ENCODE assay signal across 11 cellular contexts in the genomic region with DNA sequence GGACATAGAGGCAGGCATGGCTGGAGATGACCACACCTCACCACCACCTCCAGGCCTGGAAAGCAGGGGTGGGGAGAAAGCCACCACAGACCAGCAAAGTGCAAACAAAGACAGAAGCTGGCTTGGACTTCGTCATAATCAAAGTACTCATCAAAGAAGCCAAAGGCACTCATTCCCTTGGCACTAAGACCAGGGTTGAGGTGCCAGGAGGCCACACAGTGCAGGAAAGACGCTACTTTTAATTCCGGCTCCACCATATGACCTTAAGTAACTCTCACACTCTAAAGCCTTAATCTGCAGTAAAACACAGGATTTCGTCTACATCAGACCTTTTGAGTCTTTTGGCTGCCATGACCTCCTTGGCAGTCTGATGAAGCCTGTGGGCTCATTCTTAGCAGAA.
A peak's percentile ranks its signal among the peaks of the same experiment; 100 is the strongest.
DNase-seq lines count a peak whose midpoint lies in the region; ATAC-seq, FAIRE-seq and TF ChIP-seq lines count a peak whose summit lies in the region.
"Had no signal": no experiment of that assay in that cellular context is flagged by ENCODE, and none has a peak within 500 bp of the region (broad histone marks: within the 10 kb centered on the region; RNA-seq: fewer than 3 reads in every experiment).

No MANE protein-coding gene starts in this region.

- no peaks in the 10 kb centered on the region; the same call in 1 of the 2 replicates for H3K79me2 ChIP-seq in GM23338 (replicated peaks; ENCODE audit: insufficient read depth)

- H2AK5ac ChIP-seq in mesenchymal stem cell (ENCODE audit: low read length, severe bottlenecking): no peak overlapping the region

- H3F3A ChIP-seq in GM23338 (replicated peaks; ENCODE audit: low read depth): no peaks in the 10 kb centered on the region

- peak overlapping the region; percentile 12 for H4K8ac ChIP-seq in mesenchymal stem cell (ENCODE audit: low read length)

- FAIRE-seq in urothelium cell line (lab: Jason Lieb, UNC) (no peak), D721Med (lab: Jason Lieb, UNC) (no peak)

- H3K27me3 ChIP-seq in mesenchymal stem cell (ENCODE audit: control insufficient read depth in 1 of 2, insufficient read depth in 1 of 2, low read length in 2 of 2) (no peaks in the 10 kb centered on the region), GM23338 (ENCODE audit: insufficient read depth) (no peaks in the 10 kb centered on the region)

- intact Hi-C loops in activated T-helper 2 cell treated with anti-CD3 and anti-CD28 coated beads, Interferon-gamma antibody, Interleukin-2, Interleukin-4, amounts not matched to agents 10 μg/mL and 5 μg/mL and 100 μg/mL, durations not matched to agents 14 hours and 24 hours and 36 hours (cut with micrococcal nuclease): loop anchor here (1.0 to 5.0 kb wide), 5 partner anchors 19 to 91 kb away; no protein-coding TSS in a partner anchor

- TF ChIP-seq CTCF in C4-2B (conservative IDR thresholded peaks at IDR 0.05) (no peak), GM23338 (conservative IDR thresholded peaks at IDR 0.05; ENCODE audit: low read depth in 2 of 2) (no peak), D721Med (IDR thresholded peaks at IDR 0.05; ENCODE audit: insufficient read depth, missing control alignments) (no peak)

- no peak overlapping the region for H3K4me2 ChIP-seq in mesenchymal stem cell (ENCODE audit: low read length, poor library complexity, severe bottlenecking)
- H3K4me2 ChIP-seq in GM23338: no peak overlapping the region

- no peak overlapping the region for H3K4me3 ChIP-seq in mesenchymal stem cell (ENCODE audit: insufficient read depth in 1 of 2, low read depth in 1 of 2, low read length in 2 of 2)
- no peak overlapping the region for H3K4me3 ChIP-seq in GM23338

- 98% methylated on average over 4 of the region's 4 CpGs for WGBS in mesenchymal stem cell

- no peak overlapping the region for H3K9ac ChIP-seq in mesenchymal stem cell (ENCODE audit: low read length)

- H2BK12ac ChIP-seq in mesenchymal stem cell (ENCODE audit: low read length in 2 of 2): peak overlapping the region in 1 of 2 experiments; percentile 77

- H3K79me1 ChIP-seq in mesenchymal stem cell (replicated peaks; ENCODE audit: low read length, poor library complexity, severe bottlenecking): peaks cover 20% of the 10 kb centered on the region

- H3K18ac ChIP-seq in mesenchymal stem cell (ENCODE audit: low read depth in 1 of 2, low read length in 2 of 2): peak overlapping the region in 1 of 2 experiments; percentile 11

- H4K20me1 ChIP-seq in GM23338 (replicated peaks; ENCODE audit: insufficient read depth): peaks cover 2% of the 10 kb centered on the region; the same call in 1 of the 2 replicates

- H3K4me1 ChIP-seq in mesenchymal stem cell (ENCODE audit: control insufficient read depth, insufficient read depth, low read depth, low read length) (no peaks in the 10 kb centered on the region), GM23338 (ENCODE audit: insufficient read depth) (peaks cover 5% of the 10 kb centered on the region)

- H2AFZ ChIP-seq in mesenchymal stem cell (ENCODE audit: low read depth, low read length) (no peak overlapping the region), GM23338 (no peak overlapping the region)

- peaks cover 18% of the 10 kb centered on the region for H3K36me3 Mint-ChIP-seq in activated T-helper 2 cell treated with anti-CD3 and anti-CD28 coated beads, Interferon-gamma antibody, Interleukin-2, Interleukin-4, amounts not matched to agents 10 μg/mL and 5 μg/mL and 100 μg/mL, durations not matched to agents 14 hours and 24 hours and 36 hours (ENCODE audit: low read depth)
- no peaks in the 10 kb centered on the region for H3K36me3 Mint-ChIP-seq in GM23338 (ENCODE audit: low read depth)

- peak overlapping the region in 1 of 2 experiments; percentile 9 for H3K14ac ChIP-seq in mesenchymal stem cell (ENCODE audit: low read length in 2 of 2)

- H3K4ac ChIP-seq in mesenchymal stem cell (ENCODE audit: low read depth in 1 of 2, low read length in 2 of 2): peak overlapping the region in 1 of 2 experiments; percentile 58

- peaks cover 56% of the 10 kb centered on the region for H3K4me1 Mint-ChIP-seq in activated T-helper 2 cell treated with anti-CD3 and anti-CD28 coated beads, Interferon-gamma antibody, Interleukin-2, Interleukin-4, amounts not matched to agents 10 μg/mL and 5 μg/mL and 100 μg/mL, durations not matched to agents 14 hours and 24 hours and 36 hours (ENCODE audit: low read depth)
- H3K4me1 Mint-ChIP-seq in GM23338: peaks cover 23% of the 10 kb centered on the region

- H2BK5ac ChIP-seq in mesenchymal stem cell (ENCODE audit: low read depth, low read length, poor library complexity, severe bottlenecking): no peak overlapping the region

- peak; percentile 0 for ATAC-seq in GM19467 (IDR thresholded peaks at IDR 0.05; ENCODE audit: unreplicated experiment)
- no peak for ATAC-seq in GM23338
- ATAC-seq: Panc1 had no signal

- peak overlapping the region; percentile 29 for H3K27ac Mint-ChIP-seq in activated T-helper 2 cell treated with anti-CD3 and anti-CD28 coated beads, Interferon-gamma antibody, Interleukin-2, Interleukin-4, amounts not matched to agents 10 μg/mL and 5 μg/mL and 100 μg/mL, durations not matched to agents 14 hours and 24 hours and 36 hours
- H3K27ac Mint-ChIP-seq in GM23338: no peak overlapping the region

- H3K27ac ChIP-seq in C4-2B (peak overlapping the region; percentile 24), mesenchymal stem cell (ENCODE audit: low read length, poor library complexity, severe bottlenecking) (no peak overlapping the region), GM23338 (ENCODE audit: low read depth) (no peak overlapping the region)

- H3K9me2 ChIP-seq in GM23338 (ENCODE audit: insufficient read depth): no peaks in the 10 kb centered on the region

- H3K9me3 Mint-ChIP-seq in activated T-helper 2 cell treated with anti-CD3 and anti-CD28 coated beads, Interferon-gamma antibody, Interleukin-2, Interleukin-4, amounts not matched to agents 10 μg/mL and 5 μg/mL and 100 μg/mL, durations not matched to agents 14 hours and 24 hours and 36 hours: no peaks in the 10 kb centered on the region
- H3K9me3 Mint-ChIP-seq in GM23338: no peaks in the 10 kb centered on the region

- H2BK15ac ChIP-seq in mesenchymal stem cell (ENCODE audit: low read depth, poor library complexity, severe bottlenecking): no peak overlapping the region

- H3K27me3 Mint-ChIP-seq in activated T-helper 2 cell treated with anti-CD3 and anti-CD28 coated beads, Interferon-gamma antibody, Interleukin-2, Interleukin-4, amounts not matched to agents 10 μg/mL and 5 μg/mL and 100 μg/mL, durations not matched to agents 14 hours and 24 hours and 36 hours (ENCODE audit: low read depth): no peaks in the 10 kb centered on the region
- peaks cover 5% of the 10 kb centered on the region for H3K27me3 Mint-ChIP-seq in GM23338 (ENCODE audit: insufficient read depth, low read depth, poor library complexity)

- no peak overlapping the region for H3K23ac ChIP-seq in mesenchymal stem cell (ENCODE audit: low read length in 2 of 2)

- no peak for DNase-seq in activated T-helper 2 cell treated with anti-CD3 and anti-CD28 coated beads, Interferon-gamma antibody, Interleukin-2, Interleukin-4, amounts not matched to agents 10 μg/mL and 5 μg/mL and 100 μg/mL, durations not matched to agents 14 hours and 24 hours and 36 hours (ENCODE audit: low spot score)
- DNase-seq in mesenchymal stem cell: no peak
- DNase-seq in urothelium cell line (ENCODE audit: low spot score): no peak
- DNase-seq in GM23338 (ENCODE audit: low spot score): no peak
- DNase-seq in NK-92 (lab: John Stamatoyannopoulos, UW; ENCODE audit: unreplicated experiment): no peak
- DNase-seq in D721Med (ENCODE audit: insufficient read length, low spot score): no peak
- DNase-seq: effector CD4-positive, alpha-beta T cell; NCI-H1417 treated with DMSO at 0.1 percent for 48 hours had no signal

- H3K4me3 Mint-ChIP-seq in activated T-helper 2 cell treated with anti-CD3 and anti-CD28 coated beads, Interferon-gamma antibody, Interleukin-2, Interleukin-4, amounts not matched to agents 10 μg/mL and 5 μg/mL and 100 μg/mL, durations not matched to agents 14 hours and 24 hours and 36 hours (ENCODE audit: low read depth): no peak overlapping the region
- H3K4me3 Mint-ChIP-seq in GM23338: no peak overlapping the region

- H3K36me3 ChIP-seq in mesenchymal stem cell (ENCODE audit: control insufficient read depth in 1 of 2, insufficient read depth in 2 of 2, low read depth in 1 of 2, low read length in 2 of 2) (peaks cover 0 to 2% of the 10 kb centered on the region in 2 experiments), GM23338 (ENCODE audit: insufficient read depth) (no peaks in the 10 kb centered on the region)

- no peak overlapping the region for H4K91ac ChIP-seq in mesenchymal stem cell (ENCODE audit: low read length)

- no peak overlapping the region for H2BK120ac ChIP-seq in mesenchymal stem cell (ENCODE audit: low read depth, low read length)

- no peaks in the 10 kb centered on the region for H3K9me3 ChIP-seq in mesenchymal stem cell (ENCODE audit: control insufficient read depth, low read length)

TF ChIP-seq in GM23338, 12 proteins besides CTCF, POLR2A, EP300 and RAD21 (continues in another document):
- TF ChIP-seq POLR2AphosphoS5 (IDR thresholded peaks at IDR 0.05; ENCODE audit: low read depth): no peak
- TF ChIP-seq, protein P1, sequence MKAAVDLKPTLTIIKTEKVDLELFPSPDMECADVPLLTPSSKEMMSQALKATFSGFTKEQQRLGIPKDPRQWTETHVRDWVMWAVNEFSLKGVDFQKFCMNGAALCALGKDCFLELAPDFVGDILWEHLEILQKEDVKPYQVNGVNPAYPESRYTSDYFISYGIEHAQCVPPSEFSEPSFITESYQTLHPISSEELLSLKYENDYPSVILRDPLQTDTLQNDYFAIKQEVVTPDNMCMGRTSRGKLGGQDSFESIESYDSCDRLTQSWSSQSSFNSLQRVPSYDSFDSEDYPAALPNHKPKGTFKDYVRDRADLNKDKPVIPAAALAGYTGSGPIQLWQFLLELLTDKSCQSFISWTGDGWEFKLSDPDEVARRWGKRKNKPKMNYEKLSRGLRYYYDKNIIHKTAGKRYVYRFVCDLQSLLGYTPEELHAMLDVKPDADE (IDR thresholded peaks at IDR 0.05): no peak
